21 cellular contexts compared by ENCODE assay signal in the genomic region with DNA sequence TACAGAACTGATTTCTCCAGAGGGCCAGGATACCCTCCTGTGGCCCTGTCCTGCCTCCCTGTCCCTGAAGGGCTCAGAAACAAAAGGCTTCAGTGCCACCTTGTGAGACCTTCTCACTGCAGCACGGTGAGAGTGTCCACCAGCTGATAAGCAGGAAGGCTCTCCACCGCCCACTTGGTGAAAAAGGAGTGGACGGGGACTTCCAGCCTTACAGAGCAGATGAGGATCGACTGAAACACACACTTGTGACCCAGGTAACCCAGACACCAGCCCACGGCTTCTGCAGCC.
"Had no signal": no experiment of that assay in that cellular context is flagged by ENCODE, and none has a peak within 500 bp of the region (broad histone marks: within the 10 kb centered on the region; RNA-seq: fewer than 3 reads in every experiment).

No MANE protein-coding gene starts in this region.

- H3K27ac Mint-ChIP-seq: effector memory CD8-positive, alpha-beta T cell; natural killer cell; progenitor cell of endocrine pancreas; stimulated activated naive B cell treated with anti-CD40 and anti-IgM and Interleukin-4, amounts not matched to agents 10 μg/mL and 1 μg/mL and 100 μg/mL, for 72 hours; type B pancreatic cell had no signal

- H3K4me3 Mint-ChIP-seq: effector memory CD8-positive, alpha-beta T cell; natural killer cell; stimulated activated naive B cell treated with anti-CD40 and anti-IgM and Interleukin-4, amounts not matched to agents 10 μg/mL and 1 μg/mL and 100 μg/mL, for 72 hours; type B pancreatic cell had no signal

- H3K27me3 ChIP-seq: esophagus squamous epithelium, hepatocyte, left lung, neutrophil, stomach, tibial artery had no signal

- H3K4me1 Mint-ChIP-seq: natural killer cell; stimulated activated naive B cell treated with anti-CD40 and anti-IgM and Interleukin-4, amounts not matched to agents 10 μg/mL and 1 μg/mL and 100 μg/mL, for 72 hours had no signal

- H3K9me3 ChIP-seq: esophagus squamous epithelium, left lung, lower lobe of right lung, neutrophil, stomach, tibial artery had no signal

- H3K27me3 Mint-ChIP-seq: progenitor cell of endocrine pancreas, type B pancreatic cell had no signal

- DNase-seq: cortex of kidney; effector memory CD8-positive, alpha-beta T cell; erythroblast; esophagus squamous epithelium; foreskin melanocyte; glutamatergic neuron; kidney; left lung; lower lobe of right lung; natural killer cell; small intestine; stimulated activated CD4-positive, alpha-beta T cell treated with anti-CD3 and anti-CD28 coated beads, Interleukin-15, amount 100 ng/mL, for 24 hours; stimulated activated CD4-positive, alpha-beta T cell treated with anti-CD3 and anti-CD28 coated beads, Interleukin-2, amount 100 ng/mL, for 48 hours; stimulated activated naive B cell treated with anti-CD40 and anti-IgM and Interleukin-4, amounts not matched to agents 10 μg/mL and 1 μg/mL and 100 μg/mL, for 72 hours; tibial artery had no signal

- H3K9me3 Mint-ChIP-seq: effector memory CD8-positive, alpha-beta T cell had no signal

- H3K4me1 ChIP-seq: esophagus squamous epithelium, left lung, lower lobe of right lung, parathyroid adenoma, stomach, tibial artery had no signal

- H3K27ac ChIP-seq: esophagus squamous epithelium, hepatocyte, left lung, lower lobe of right lung, neutrophil, parathyroid adenoma, stomach, tibial artery had no signal

- H3K36me3 ChIP-seq: esophagus squamous epithelium, left lung, lower lobe of right lung, neutrophil, stomach, tibial artery had no signal

- H3K4me3 ChIP-seq: esophagus squamous epithelium, hepatocyte, left lung, lower lobe of right lung, stomach, tibial artery had no signal

- ATAC-seq: effector memory CD8-positive, alpha-beta T cell; left lung; natural killer cell; stimulated activated naive B cell treated with anti-CD40 and anti-IgM and Interleukin-4, amounts not matched to agents 10 μg/mL and 1 μg/mL and 100 μg/mL, for 72 hours had no signal
